Comparison of ENCODE assay signal across 1 cellular context in the genomic region with DNA sequence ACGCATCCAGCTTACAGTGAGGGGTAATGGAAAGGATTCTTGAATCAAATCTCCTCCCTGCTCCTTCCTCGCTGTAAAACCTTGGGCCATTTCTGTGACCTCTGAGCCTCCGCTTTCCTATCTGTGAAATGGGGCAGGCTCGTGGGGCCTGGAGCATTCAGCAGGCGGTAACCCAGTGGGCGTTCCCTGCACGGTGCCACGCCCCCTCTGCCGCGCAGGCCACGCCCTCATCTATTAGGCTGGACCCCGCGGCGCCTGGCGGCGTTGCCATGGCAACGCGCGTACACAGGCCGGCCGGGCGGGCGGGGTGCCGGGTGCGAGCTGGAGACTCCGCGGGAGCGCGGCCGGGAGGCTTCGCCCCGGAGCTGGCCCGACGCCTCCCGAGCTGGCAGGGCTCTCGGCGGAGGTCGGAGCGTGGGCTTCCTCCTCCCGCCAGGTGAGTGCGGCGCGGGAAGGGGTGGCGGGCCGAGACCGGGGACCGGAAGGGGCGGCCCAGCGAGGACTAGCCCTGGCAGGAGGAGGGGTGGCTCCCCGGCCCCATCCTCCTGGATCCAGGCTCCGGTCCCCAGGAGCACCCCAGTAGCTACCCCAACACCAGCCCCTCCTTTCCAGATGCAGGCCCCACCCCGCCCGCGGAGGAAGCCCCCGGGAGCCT.
A peak's percentile ranks its signal among the peaks of the same experiment; 100 is the strongest.
TF ChIP-seq lines count a peak whose summit lies in the region.

A gene (plus strand): TSS at position 264 of the 655 bp plus-strand sequence. CDS start 4,562 bp downstream, outside the sequence.

TF ChIP-seq in HEK293, 187 proteins besides CTCF, POLR2A, EP300 and RAD21 (continued from another document and continues in another):
- TF ChIP-seq, protein P1, sequence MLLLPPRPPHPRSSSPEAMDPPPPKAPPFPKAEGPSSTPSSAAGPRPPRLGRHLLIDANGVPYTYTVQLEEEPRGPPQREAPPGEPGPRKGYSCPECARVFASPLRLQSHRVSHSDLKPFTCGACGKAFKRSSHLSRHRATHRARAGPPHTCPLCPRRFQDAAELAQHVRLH (tag by site-specific recombination; IDR thresholded peaks at IDR 0.05): peak; percentile 80
- TF ChIP-seq ZFP3 (tag by site-specific recombination; IDR thresholded peaks at IDR 0.05; ENCODE audit: low read depth): no peak
- TF ChIP-seq ZNF785 (tag by site-specific recombination; IDR thresholded peaks at IDR 0.05): no peak
- no peak for TF ChIP-seq ZNF610 (tag by site-specific recombination; IDR thresholded peaks at IDR 0.05; ENCODE audit: borderline replicate concordance)
- TF ChIP-seq ZNF221 (tag by site-specific recombination; IDR thresholded peaks at IDR 0.05; ENCODE audit: borderline replicate concordance): no peak
- TF ChIP-seq ZNF48 (tag by site-specific recombination; IDR thresholded peaks at IDR 0.05): no peak
- no peak for TF ChIP-seq ZFP69B (tag by site-specific recombination; IDR thresholded peaks at IDR 0.05)
- TF ChIP-seq, protein P2, sequence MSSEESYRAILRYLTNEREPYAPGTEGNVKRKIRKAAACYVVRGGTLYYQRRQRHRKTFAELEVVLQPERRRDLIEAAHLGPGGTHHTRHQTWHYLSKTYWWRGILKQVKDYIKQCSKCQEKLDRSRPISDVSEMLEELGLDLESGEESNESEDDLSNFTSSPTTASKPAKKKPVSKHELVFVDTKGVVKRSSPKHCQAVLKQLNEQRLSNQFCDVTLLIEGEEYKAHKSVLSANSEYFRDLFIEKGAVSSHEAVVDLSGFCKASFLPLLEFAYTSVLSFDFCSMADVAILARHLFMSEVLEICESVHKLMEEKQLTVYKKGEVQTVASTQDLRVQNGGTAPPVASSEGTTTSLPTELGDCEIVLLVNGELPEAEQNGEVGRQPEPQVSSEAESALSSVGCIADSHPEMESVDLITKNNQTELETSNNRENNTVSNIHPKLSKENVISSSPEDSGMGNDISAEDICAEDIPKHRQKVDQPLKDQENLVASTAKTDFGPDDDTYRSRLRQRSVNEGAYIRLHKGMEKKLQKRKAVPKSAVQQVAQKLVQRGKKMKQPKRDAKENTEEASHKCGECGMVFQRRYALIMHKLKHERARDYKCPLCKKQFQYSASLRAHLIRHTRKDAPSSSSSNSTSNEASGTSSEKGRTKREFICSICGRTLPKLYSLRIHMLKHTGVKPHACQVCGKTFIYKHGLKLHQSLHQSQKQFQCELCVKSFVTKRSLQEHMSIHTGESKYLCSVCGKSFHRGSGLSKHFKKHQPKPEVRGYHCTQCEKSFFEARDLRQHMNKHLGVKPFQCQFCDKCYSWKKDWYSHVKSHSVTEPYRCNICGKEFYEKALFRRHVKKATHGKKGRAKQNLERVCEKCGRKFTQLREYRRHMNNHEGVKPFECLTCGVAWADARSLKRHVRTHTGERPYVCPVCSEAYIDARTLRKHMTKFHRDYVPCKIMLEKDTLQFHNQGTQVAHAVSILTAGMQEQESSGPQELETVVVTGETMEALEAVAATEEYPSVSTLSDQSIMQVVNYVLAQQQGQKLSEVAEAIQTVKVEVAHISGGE (tag by site-specific recombination; conservative IDR thresholded peaks at IDR 0.05; ENCODE audit: low read depth): peak; percentile 41; the same call in 1 of the 2 replicates
- TF ChIP-seq ZNF549 (tag by site-specific recombination; IDR thresholded peaks at IDR 0.05): no peak
- no peak for TF ChIP-seq FEZF1 (tag by site-specific recombination; IDR thresholded peaks at IDR 0.05)
- no peak for TF ChIP-seq ZNF776 (tag by site-specific recombination; IDR thresholded peaks at IDR 0.05; ENCODE audit: borderline replicate concordance)
- TF ChIP-seq, protein P3, sequence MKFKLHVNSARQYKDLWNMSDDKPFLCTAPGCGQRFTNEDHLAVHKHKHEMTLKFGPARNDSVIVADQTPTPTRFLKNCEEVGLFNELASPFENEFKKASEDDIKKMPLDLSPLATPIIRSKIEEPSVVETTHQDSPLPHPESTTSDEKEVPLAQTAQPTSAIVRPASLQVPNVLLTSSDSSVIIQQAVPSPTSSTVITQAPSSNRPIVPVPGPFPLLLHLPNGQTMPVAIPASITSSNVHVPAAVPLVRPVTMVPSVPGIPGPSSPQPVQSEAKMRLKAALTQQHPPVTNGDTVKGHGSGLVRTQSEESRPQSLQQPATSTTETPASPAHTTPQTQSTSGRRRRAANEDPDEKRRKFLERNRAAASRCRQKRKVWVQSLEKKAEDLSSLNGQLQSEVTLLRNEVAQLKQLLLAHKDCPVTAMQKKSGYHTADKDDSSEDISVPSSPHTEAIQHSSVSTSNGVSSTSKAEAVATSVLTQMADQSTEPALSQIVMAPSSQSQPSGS (tag by site-specific recombination; IDR thresholded peaks at IDR 0.05; ENCODE audit: low read depth): no peak
- peak; percentile 99 for TF ChIP-seq KLF9 (tag by site-specific recombination; IDR thresholded peaks at IDR 0.05; ENCODE audit: low read depth)
- no peak for TF ChIP-seq ZNF544 (tag by site-specific recombination; IDR thresholded peaks at IDR 0.05)
- no peak for TF ChIP-seq ZFP37 (tag by site-specific recombination; IDR thresholded peaks at IDR 0.05)
- TF ChIP-seq ZNF830 (tag by site-specific recombination; IDR thresholded peaks at IDR 0.05; ENCODE audit: low read depth): no peak
- TF ChIP-seq, protein P4, sequence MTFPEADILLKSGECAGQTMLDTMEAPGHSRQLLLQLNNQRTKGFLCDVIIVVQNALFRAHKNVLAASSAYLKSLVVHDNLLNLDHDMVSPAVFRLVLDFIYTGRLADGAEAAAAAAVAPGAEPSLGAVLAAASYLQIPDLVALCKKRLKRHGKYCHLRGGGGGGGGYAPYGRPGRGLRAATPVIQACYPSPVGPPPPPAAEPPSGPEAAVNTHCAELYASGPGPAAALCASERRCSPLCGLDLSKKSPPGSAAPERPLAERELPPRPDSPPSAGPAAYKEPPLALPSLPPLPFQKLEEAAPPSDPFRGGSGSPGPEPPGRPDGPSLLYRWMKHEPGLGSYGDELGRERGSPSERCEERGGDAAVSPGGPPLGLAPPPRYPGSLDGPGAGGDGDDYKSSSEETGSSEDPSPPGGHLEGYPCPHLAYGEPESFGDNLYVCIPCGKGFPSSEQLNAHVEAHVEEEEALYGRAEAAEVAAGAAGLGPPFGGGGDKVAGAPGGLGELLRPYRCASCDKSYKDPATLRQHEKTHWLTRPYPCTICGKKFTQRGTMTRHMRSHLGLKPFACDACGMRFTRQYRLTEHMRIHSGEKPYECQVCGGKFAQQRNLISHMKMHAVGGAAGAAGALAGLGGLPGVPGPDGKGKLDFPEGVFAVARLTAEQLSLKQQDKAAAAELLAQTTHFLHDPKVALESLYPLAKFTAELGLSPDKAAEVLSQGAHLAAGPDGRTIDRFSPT (tag by site-specific recombination; IDR thresholded peaks at IDR 0.05): no peak
- TF ChIP-seq KLF8 (tag by site-specific recombination; IDR thresholded peaks at IDR 0.05): peak; percentile 51; the same call in 1 of the 2 replicates
- TF ChIP-seq, protein P5, sequence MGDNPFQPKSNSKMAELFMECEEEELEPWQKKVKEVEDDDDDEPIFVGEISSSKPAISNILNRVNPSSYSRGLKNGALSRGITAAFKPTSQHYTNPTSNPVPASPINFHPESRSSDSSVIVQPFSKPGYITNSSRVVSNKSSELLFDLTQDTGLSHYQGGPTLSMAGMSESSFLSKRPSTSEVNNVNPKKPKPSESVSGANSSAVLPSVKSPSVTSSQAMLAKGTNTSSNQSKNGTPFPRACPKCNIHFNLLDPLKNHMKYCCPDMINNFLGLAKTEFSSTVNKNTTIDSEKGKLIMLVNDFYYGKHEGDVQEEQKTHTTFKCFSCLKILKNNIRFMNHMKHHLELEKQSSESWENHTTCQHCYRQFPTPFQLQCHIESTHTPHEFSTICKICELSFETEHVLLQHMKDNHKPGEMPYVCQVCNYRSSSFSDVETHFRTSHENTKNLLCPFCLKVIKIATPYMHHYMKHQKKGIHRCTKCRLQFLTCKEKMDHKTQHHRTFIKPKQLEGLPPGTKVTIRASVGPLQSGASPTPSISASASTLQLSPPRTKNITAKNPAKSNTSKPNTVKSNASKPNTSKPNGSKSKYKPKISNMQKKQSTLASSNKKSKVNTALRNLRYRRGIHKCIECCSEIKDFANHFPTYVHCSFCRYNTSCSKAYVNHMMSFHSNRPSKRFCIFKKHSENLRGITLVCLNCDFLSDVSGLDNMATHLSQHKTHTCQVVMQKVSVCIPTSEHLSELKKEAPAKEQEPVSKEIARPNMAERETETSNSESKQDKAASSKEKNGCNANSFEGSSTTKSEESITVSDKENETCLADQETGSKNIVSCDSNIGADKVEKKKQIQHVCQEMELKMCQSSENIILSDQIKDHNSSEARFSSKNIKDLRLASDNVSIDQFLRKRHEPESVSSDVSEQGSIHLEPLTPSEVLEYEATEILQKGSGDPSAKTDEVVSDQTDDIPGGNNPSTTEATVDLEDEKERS (tag by site-specific recombination; IDR thresholded peaks at IDR 0.05): 0 out of 2 replicates have a peak, but pooled peaks have one; percentile 25
- TF ChIP-seq ZNF654 (tag by site-specific recombination; IDR thresholded peaks at IDR 0.05; ENCODE audit: low read depth): no peak
- TF ChIP-seq, protein P6, sequence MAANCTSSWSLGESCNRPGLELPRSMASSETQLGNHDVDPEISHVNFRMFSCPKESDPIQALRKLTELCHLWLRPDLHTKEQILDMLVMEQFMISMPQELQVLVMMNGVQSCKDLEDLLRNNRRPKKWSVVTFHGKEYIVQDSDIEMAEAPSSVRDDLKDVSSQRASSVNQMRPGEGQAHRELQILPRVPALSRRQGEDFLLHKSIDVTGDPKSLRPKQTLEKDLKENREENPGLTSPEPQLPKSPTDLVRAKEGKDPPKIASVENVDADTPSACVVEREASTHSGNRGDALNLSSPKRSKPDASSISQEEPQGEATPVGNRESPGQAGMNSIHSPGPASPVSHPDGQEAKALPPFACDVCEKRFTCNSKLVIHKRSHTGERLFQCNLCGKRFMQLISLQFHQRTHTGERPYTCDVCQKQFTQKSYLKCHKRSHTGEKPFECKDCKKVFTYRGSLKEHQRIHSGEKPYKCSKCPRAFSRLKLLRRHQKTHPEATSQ (tag by site-specific recombination; IDR thresholded peaks at IDR 0.05): peak; percentile 82
- TF ChIP-seq, protein P7, sequence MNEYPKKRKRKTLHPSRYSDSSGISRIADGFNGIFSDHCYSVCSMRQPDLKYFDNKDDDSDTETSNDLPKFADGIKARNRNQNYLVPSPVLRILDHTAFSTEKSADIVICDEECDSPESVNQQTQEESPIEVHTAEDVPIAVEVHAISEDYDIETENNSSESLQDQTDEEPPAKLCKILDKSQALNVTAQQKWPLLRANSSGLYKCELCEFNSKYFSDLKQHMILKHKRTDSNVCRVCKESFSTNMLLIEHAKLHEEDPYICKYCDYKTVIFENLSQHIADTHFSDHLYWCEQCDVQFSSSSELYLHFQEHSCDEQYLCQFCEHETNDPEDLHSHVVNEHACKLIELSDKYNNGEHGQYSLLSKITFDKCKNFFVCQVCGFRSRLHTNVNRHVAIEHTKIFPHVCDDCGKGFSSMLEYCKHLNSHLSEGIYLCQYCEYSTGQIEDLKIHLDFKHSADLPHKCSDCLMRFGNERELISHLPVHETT (tag by site-specific recombination; IDR thresholded peaks at IDR 0.05): no peak
- TF ChIP-seq, protein P8, sequence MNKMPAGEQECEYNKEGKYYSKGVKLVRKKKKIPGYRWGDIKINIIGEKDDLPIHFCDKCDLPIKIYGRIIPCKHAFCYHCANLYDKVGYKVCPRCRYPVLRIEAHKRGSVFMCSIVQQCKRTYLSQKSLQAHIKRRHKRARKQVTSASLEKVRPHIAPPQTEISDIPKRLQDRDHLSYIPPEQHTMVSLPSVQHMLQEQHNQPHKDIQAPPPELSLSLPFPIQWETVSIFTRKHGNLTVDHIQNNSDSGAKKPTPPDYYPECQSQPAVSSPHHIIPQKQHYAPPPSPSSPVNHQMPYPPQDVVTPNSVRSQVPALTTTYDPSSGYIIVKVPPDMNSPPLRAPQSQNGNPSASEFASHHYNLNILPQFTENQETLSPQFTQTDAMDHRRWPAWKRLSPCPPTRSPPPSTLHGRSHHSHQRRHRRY (tag by site-specific recombination; IDR thresholded peaks at IDR 0.05): no peak
- TF ChIP-seq, protein P9, sequence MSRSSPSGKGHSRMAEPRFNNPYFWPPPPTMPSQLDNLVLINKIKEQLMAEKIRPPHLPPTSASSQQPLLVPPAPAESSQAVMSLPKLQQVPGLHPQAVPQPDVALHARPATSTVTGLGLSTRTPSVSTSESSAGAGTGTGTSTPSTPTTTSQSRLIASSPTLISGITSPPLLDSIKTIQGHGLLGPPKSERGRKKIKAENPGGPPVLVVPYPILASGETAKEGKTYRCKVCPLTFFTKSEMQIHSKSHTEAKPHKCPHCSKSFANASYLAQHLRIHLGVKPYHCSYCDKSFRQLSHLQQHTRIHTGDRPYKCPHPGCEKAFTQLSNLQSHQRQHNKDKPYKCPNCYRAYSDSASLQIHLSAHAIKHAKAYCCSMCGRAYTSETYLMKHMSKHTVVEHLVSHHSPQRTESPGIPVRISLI (tag by site-specific recombination; IDR thresholded peaks at IDR 0.05): no peak
- peak; percentile 6; the same call in 1 of the 2 replicates for TF ChIP-seq GLI2 (tag by site-specific recombination; IDR thresholded peaks at IDR 0.05; ENCODE audit: borderline replicate concordance, low read depth)
- TF ChIP-seq ZBTB7A (tag by site-specific recombination; IDR thresholded peaks at IDR 0.05; ENCODE audit: low read depth): no peak
- TF ChIP-seq ZNF791 (tag by site-specific recombination; IDR thresholded peaks at IDR 0.05): no peak
- TF ChIP-seq ZNF391 (tag by site-specific recombination; IDR thresholded peaks at IDR 0.05; ENCODE audit: borderline replicate concordance, low read depth): peak; percentile 48; the same call in 1 of the 2 replicates
- TF ChIP-seq, protein P10, sequence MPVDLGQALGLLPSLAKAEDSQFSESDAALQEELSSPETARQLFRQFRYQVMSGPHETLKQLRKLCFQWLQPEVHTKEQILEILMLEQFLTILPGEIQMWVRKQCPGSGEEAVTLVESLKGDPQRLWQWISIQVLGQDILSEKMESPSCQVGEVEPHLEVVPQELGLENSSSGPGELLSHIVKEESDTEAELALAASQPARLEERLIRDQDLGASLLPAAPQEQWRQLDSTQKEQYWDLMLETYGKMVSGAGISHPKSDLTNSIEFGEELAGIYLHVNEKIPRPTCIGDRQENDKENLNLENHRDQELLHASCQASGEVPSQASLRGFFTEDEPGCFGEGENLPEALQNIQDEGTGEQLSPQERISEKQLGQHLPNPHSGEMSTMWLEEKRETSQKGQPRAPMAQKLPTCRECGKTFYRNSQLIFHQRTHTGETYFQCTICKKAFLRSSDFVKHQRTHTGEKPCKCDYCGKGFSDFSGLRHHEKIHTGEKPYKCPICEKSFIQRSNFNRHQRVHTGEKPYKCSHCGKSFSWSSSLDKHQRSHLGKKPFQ (tag by site-specific recombination; IDR thresholded peaks at IDR 0.05): no peak
- TF ChIP-seq TRIM28 (IDR thresholded peaks at IDR 0.05; ENCODE audit: borderline replicate concordance, low read length): no peak
- TF ChIP-seq ZNF423 (tag by site-specific recombination; IDR thresholded peaks at IDR 0.05): no peak
- TF ChIP-seq SALL2 (tag by site-specific recombination; IDR thresholded peaks at IDR 0.05; ENCODE audit: borderline replicate concordance): no peak
- peak; percentile 51; the same call in 1 of the 2 replicates for TF ChIP-seq ZNF76 (tag by site-specific recombination; IDR thresholded peaks at IDR 0.05; ENCODE audit: borderline replicate concordance, low read depth)
- TF ChIP-seq, protein P11, sequence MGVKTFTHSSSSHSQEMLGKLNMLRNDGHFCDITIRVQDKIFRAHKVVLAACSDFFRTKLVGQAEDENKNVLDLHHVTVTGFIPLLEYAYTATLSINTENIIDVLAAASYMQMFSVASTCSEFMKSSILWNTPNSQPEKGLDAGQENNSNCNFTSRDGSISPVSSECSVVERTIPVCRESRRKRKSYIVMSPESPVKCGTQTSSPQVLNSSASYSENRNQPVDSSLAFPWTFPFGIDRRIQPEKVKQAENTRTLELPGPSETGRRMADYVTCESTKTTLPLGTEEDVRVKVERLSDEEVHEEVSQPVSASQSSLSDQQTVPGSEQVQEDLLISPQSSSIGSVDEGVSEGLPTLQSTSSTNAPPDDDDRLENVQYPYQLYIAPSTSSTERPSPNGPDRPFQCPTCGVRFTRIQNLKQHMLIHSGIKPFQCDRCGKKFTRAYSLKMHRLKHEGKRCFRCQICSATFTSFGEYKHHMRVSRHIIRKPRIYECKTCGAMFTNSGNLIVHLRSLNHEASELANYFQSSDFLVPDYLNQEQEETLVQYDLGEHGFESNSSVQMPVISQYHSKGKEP (tag by site-specific recombination; IDR thresholded peaks at IDR 0.05): no peak
- TF ChIP-seq WT1 (tag by site-specific recombination; IDR thresholded peaks at IDR 0.05): no peak
